8 cellular contexts compared by ENCODE assay signal in the genomic region with DNA sequence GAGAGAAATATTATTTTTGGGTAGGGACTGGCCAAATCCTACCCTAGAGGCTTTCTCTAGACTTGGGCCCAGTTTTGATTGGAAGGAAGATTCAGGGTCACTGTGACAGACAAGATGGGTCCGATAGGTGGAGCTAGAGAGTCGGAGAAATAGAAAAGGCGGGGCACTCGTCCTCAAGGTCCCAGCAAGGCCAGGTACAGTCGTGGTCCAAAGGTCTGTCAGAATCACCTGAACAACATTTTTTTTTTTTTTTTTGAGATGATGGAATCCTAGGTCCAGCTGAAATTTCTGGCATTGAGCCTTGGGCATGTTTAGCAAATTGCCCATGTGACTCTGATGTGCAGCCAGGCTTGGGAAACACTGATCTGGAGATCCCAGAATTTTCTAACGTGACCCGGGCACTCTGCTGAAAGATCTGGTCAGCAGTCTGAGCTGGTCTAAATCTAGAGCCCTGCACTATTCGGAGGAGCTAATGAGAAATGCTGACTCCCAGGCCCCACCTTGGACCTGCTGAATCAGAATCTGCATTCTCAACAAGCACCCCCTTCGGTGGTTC. TPM values are rescaled to one million over a fixed set of nuclear protein-coding genes. Genes with fewer than 3 reads are reported as not detected.
A peak's percentile ranks its signal among the peaks of the same experiment; 100 is the strongest.
DNase-seq lines count a peak whose midpoint lies in the region; ATAC-seq and TF ChIP-seq lines count a peak whose summit lies in the region.

No MANE protein-coding gene starts in this region.

- no peaks in the 10 kb centered on the region for H3K36me3 ChIP-seq in KMS-11 (ENCODE audit: insufficient read depth)
- H3K36me3 ChIP-seq in PC-9 (ENCODE audit: low read depth), result no peaks in the 10 kb centered on the region
- no peaks in the 10 kb centered on the region for H3K36me3 ChIP-seq in ovary
- no peaks in the 10 kb centered on the region for H3K36me3 ChIP-seq in upper lobe of right lung

- H3K4me1 ChIP-seq in KMS-11 (ENCODE audit: low read depth, poor library complexity, severe bottlenecking) (peaks cover 20% of the 10 kb centered on the region), PC-9 (replicated peaks; ENCODE audit: insufficient read depth) (peaks cover 62% of the 10 kb centered on the region), ovary (ENCODE audit: insufficient read depth) (peaks cover 10% of the 10 kb centered on the region), upper lobe of right lung (peaks cover 24% of the 10 kb centered on the region)

- H4K20me1 ChIP-seq in KMS-11 (ENCODE audit: insufficient read depth), result no peaks in the 10 kb centered on the region
- H4K20me1 ChIP-seq in PC-9 (ENCODE audit: insufficient read depth), result no peaks in the 10 kb centered on the region

- no peaks in the 10 kb centered on the region for H3K9me2 ChIP-seq in PC-9 (ENCODE audit: insufficient read depth)

- POLR2A ChIA-PET in PC-9 (lab: Charles Lee; ENCODE audit: unreplicated experiment), result no interaction called here

- intact Hi-C loops in PC-9 (cut with micrococcal nuclease; ENCODE audit: unreplicated experiment), result loop anchor here (1.0 to 10.0 kb wide), 3 partner anchors 86 to 1312 kb away; a partner anchor contains a TSS
- intact Hi-C loops in ovary (cut with DNase I), result loop anchor here in 2 of 4 donors (1.0 to 5.0 kb wide), 2 partner anchors 83 to 84 kb away; no protein-coding TSS in a partner anchor
- intact Hi-C loops in upper lobe of right lung (cut with DNase I), result no loop called here

- H3K4me2 ChIP-seq in KMS-11 (no peak overlapping the region), PC-9 (no peak overlapping the region)

- H3K27ac ChIP-seq in KMS-11 (no peak overlapping the region), PC-9 (no peak overlapping the region), ovary (no peak overlapping the region), upper lobe of right lung (no peak overlapping the region)

- H3K9me3 ChIP-seq in PC-9 (ENCODE audit: insufficient read depth, low read depth) (no peaks in the 10 kb centered on the region), ovary (no peaks in the 10 kb centered on the region), upper lobe of right lung (no peaks in the 10 kb centered on the region)

- peaks cover 48% of the 10 kb centered on the region for H3F3A ChIP-seq in PC-9 (ENCODE audit: insufficient read depth, low read depth)

- no TSS peak for BruUV-seq in PC-9 (replicated peaks; lab: Mats Ljungman, UMichigan)

- no peak for TF ChIP-seq POLR2A in ovary (IDR thresholded peaks at IDR 0.05)

- no peak for TF ChIP-seq EP300 in ovary (IDR thresholded peaks at IDR 0.05)

- H3K4me3 ChIP-seq in KMS-11 (IDR thresholded peaks at IDR 0.05; ENCODE audit: insufficient read depth, low read depth, low read length), result no peak overlapping the region
- no peak overlapping the region for H3K4me3 ChIP-seq in PC-9
- H3K4me3 ChIP-seq in fibroblast of pulmonary artery (replicated peaks; ENCODE audit: low read depth, low read length), result no peak overlapping the region
- no peak overlapping the region for H3K4me3 ChIP-seq in ovary
- no peak overlapping the region for H3K4me3 ChIP-seq in upper lobe of right lung

- H3K79me2 ChIP-seq in KMS-11 (ENCODE audit: insufficient read depth, low read depth) (no peaks in the 10 kb centered on the region), PC-9 (ENCODE audit: low read depth) (no peaks in the 10 kb centered on the region)

- peak; percentile 88 for TF ChIP-seq CTCF in KMS-11 (conservative IDR thresholded peaks at IDR 0.05; ENCODE audit: low read depth, low read length)
- TF ChIP-seq CTCF in PC-9 (conservative IDR thresholded peaks at IDR 0.05), result peak; percentile 93
- peak; percentile 86 for TF ChIP-seq CTCF in fibroblast of pulmonary artery (IDR thresholded peaks at IDR 0.05; ENCODE audit: low read length, missing control alignments)
- TF ChIP-seq CTCF in ovary (IDR thresholded peaks at IDR 0.05), result peak; percentile 31 to 67 (median 51)
- peak; percentile 76 for TF ChIP-seq CTCF in upper lobe of right lung (IDR thresholded peaks at IDR 0.05)

- no peak overlapping the region for H3K9ac ChIP-seq in KMS-11

- WGBS in ovary, 3 donors, result 17 to 18% (median 17%) methylated on average over 9 of the region's 9 CpGs

- DNase-seq in Daoy (ENCODE audit: low read depth), result peak; percentile 66
- peak; percentile 55 to 65 for DNase-seq in PC-9
- peak; percentile 45 for DNase-seq in activated T-cell treated with anti-CD3 and anti-CD28 coated beads, Interleukin-2, amount 50 U/mL, for 1 hour
- peak; percentile 74 for DNase-seq in fibroblast of pulmonary artery (ENCODE audit: low read depth)
- DNase-seq in ovary, result peak in 3 of 5 donors; percentile 55 to 74 (median 64)
- DNase-seq in upper lobe of right lung, result no peak

- no peak overlapping the region for H2AFZ ChIP-seq in KMS-11 (ENCODE audit: low read depth)
- no peak overlapping the region for H2AFZ ChIP-seq in PC-9

- ATAC-seq in GM21619 (IDR thresholded peaks at IDR 0.05; ENCODE audit: unreplicated experiment) (peak; percentile 82), upper lobe of right lung (peak; percentile 73)

- CTCF ChIA-PET in PC-9 (lab: Charles Lee), result interaction anchor here (0.6 to 1.3 kb wide), 8 partner anchors 51 to 1586 kb away, joined by 3 to 8 read pairs (median 4); no protein-coding TSS in a partner anchor

- H3K27me3 ChIP-seq in KMS-11 (ENCODE audit: insufficient read depth, low read depth), result no peaks in the 10 kb centered on the region
- no peaks in the 10 kb centered on the region for H3K27me3 ChIP-seq in PC-9 (ENCODE audit: insufficient read depth, low read depth)
- no peaks in the 10 kb centered on the region for H3K27me3 ChIP-seq in ovary
- H3K27me3 ChIP-seq in upper lobe of right lung, result no peaks in the 10 kb centered on the region

RNA-seq across cellular contexts. Expression of a gene that starts 23.0 kb away (rescaled TPM):
- total RNA-seq in Daoy (2014; rRNA removed; shearing (Covaris generic)), result not detected in 2 replicates
- total RNA-seq in PC-9 (2021) (not detected in 2 replicates), ovary (1 to 10 TPM in 3 of 7 donors, under 1 TPM in 2, not detected in 2; 0.63 to 3.8 (median 1.1) TPM), upper lobe of right lung (not detected)
- under 1 TPM; 0.33 to 0.53 TPM for polyA plus RNA-seq in ovary

RNA-seq across cellular contexts. Expression of a gene that starts 53.4 kb away (rescaled TPM):
- total RNA-seq in Daoy (2014; rRNA removed; shearing (Covaris generic)), result 13.5 and 16.7 TPM in 2 replicates
- total RNA-seq in PC-9 (2021) (24.1 and 43.1 TPM in 2 replicates), ovary (100 to 1,000 TPM in 1 of 7 donors, 10 to 100 TPM in 6; 19.9 to 144 (median 57.1) TPM), upper lobe of right lung (62.9 TPM)
- 10 to 100 TPM; 25.6 to 33.7 TPM for polyA plus RNA-seq in ovary
